Comparison of ENCODE assay signal across 20 cellular contexts in genomic region chr12:26271024-26271423, GRCh38.
DNase-seq lines count a peak whose midpoint lies in the region; ATAC-seq and TF ChIP-seq lines count a peak whose summit lies in the region.
"Had no signal": no experiment of that assay in that cellular context is flagged by ENCODE, and none has a peak within 500 bp of the region (broad histone marks: within the 10 kb centered on the region; RNA-seq: fewer than 3 reads in every experiment).

No MANE protein-coding gene starts in this region.

- no peaks in the 10 kb centered on the region for H3K9me3 ChIP-seq in Caco-2
- H3K9me3 ChIP-seq in body of pancreas, result no peaks in the 10 kb centered on the region

- DNase-seq in Caco-2 (peak in 1 of 2 experiments; percentile 28), LoVo (ENCODE audit: low spot score) (peak; percentile 42), body of pancreas (no peak), kidney tubule cell (ENCODE audit: low spot score) (peak; percentile 47), NCI-H2171 (lab: John Stamatoyannopoulos, UW) (no peak), COLO668 (lab: John Stamatoyannopoulos, UW; ENCODE audit: unreplicated experiment) (no peak)
- DNase-seq: activated CD8-positive, alpha-beta T cell treated with anti-CD3 and anti-CD28 coated beads, Interleukin-2, amount 10 ng/mL, durations not matched to agents 7 days and 5 days; activated naive CD8-positive, alpha-beta T cell treated with anti-CD3 and anti-CD28 coated beads, Interleukin-2, amount 10 ng/mL, durations not matched to agents 7 days and 5 days; activated T-cell treated with anti-CD3 and anti-CD28 coated beads, Interleukin-2, amount 50 U/mL, for 72 hours; effector CD8-positive, alpha-beta T cell; GDM1; left ventricle myocardium superior; NCI-H1092; NCI-H69; WERI-Rb-1 had no signal

- H3K4me3 ChIP-seq in Caco-2 (ENCODE audit: low read depth, low read length) (no peak overlapping the region), body of pancreas (no peak overlapping the region)
- H3K4me3 ChIP-seq: skin epidermis had no signal

- H3K36me3 ChIP-seq in Caco-2 (ENCODE audit: control insufficient read depth, insufficient read depth, low read length), result no peaks in the 10 kb centered on the region
- H3K36me3 ChIP-seq in body of pancreas (replicated peaks in 1 of 2; ENCODE audit: insufficient read depth in 1 of 2, low read depth in 2 of 2), result no peaks in the 10 kb centered on the region
- H3K36me3 ChIP-seq: WERI-Rb-1 had no signal

- intact Hi-C loops in Caco-2 (cut with micrococcal nuclease; ENCODE audit: unreplicated experiment) (no loop called here), body of pancreas (cut with DNase I) (no loop called here)

- POLR2A ChIA-PET in Caco-2 (lab: Charles Lee), result no interaction called here

- peak overlapping the region; percentile 19 for H3K27ac Mint-ChIP-seq in Caco-2 (ENCODE audit: unreplicated experiment)
- H3K27ac Mint-ChIP-seq: activated CD8-positive, alpha-beta T cell treated with anti-CD3 and anti-CD28 coated beads, Interleukin-2, amount 10 ng/mL, durations not matched to agents 7 days and 5 days; activated naive CD8-positive, alpha-beta T cell treated with anti-CD3 and anti-CD28 coated beads, Interleukin-2, amount 10 ng/mL, durations not matched to agents 7 days and 5 days; activated T-cell treated with anti-CD3 and anti-CD28 coated beads, Interleukin-2, amount 50 U/mL, for 72 hours had no signal

- peaks cover 9% of the 10 kb centered on the region for H3K36me3 Mint-ChIP-seq in Caco-2 (ENCODE audit: insufficient read depth, unreplicated experiment)
- H3K36me3 Mint-ChIP-seq: activated naive CD8-positive, alpha-beta T cell treated with anti-CD3 and anti-CD28 coated beads, Interleukin-2, amount 10 ng/mL, durations not matched to agents 7 days and 5 days had no signal

- TF ChIP-seq CTCF in Caco-2 (IDR thresholded peaks at IDR 0.05; ENCODE audit: insufficient read depth in 1 of 2, low read depth in 1 of 2, low read length in 1 of 2, severe bottlenecking in 1 of 2, unreplicated experiment in 1 of 2), result no peak
- no peak for TF ChIP-seq CTCF in body of pancreas (IDR thresholded peaks at IDR 0.05)

- no TSS peak for BruUV-seq in Caco-2 (replicated peaks; lab: Mats Ljungman, UMichigan)

- no peak overlapping the region for H3K4me3 Mint-ChIP-seq in Caco-2 (ENCODE audit: unreplicated experiment)
- H3K4me3 Mint-ChIP-seq: activated CD8-positive, alpha-beta T cell treated with anti-CD3 and anti-CD28 coated beads, Interleukin-2, amount 10 ng/mL, durations not matched to agents 7 days and 5 days; activated naive CD8-positive, alpha-beta T cell treated with anti-CD3 and anti-CD28 coated beads, Interleukin-2, amount 10 ng/mL, durations not matched to agents 7 days and 5 days; activated T-cell treated with anti-CD3 and anti-CD28 coated beads, Interleukin-2, amount 50 U/mL, for 72 hours had no signal

- no peak for TF ChIP-seq POLR2A in body of pancreas (IDR thresholded peaks at IDR 0.05)

- H3K27me3 Mint-ChIP-seq in Caco-2 (ENCODE audit: insufficient read depth, unreplicated experiment), result no peaks in the 10 kb centered on the region
- H3K27me3 Mint-ChIP-seq: IgD-negative memory B cell had no signal

- H3K4me1 Mint-ChIP-seq in Caco-2 (ENCODE audit: low read depth, unreplicated experiment), result peaks cover 30% of the 10 kb centered on the region

- 50% methylated on average over 2 of the region's 2 CpGs for WGBS in body of pancreas, 2 donors

- ATAC-seq in body of pancreas, result no peak
- no peak for ATAC-seq in HG02884 (IDR thresholded peaks at IDR 0.05; ENCODE audit: unreplicated experiment)
- ATAC-seq in GM18519 (IDR thresholded peaks at IDR 0.05; ENCODE audit: low FRiP score, unreplicated experiment), result no peak
- ATAC-seq: activated CD8-positive, alpha-beta T cell treated with anti-CD3 and anti-CD28 coated beads, Interleukin-2, amount 10 ng/mL, durations not matched to agents 7 days and 5 days; left ventricle myocardium superior had no signal

- H3K27me3 ChIP-seq in Caco-2 (replicated peaks; ENCODE audit: control insufficient read depth, insufficient read depth, low read length), result no peaks in the 10 kb centered on the region
- no peaks in the 10 kb centered on the region for H3K27me3 ChIP-seq in body of pancreas

- peaks cover 47% of the 10 kb centered on the region for H3K4me1 ChIP-seq in Caco-2
- peaks cover 35% of the 10 kb centered on the region for H3K4me1 ChIP-seq in body of pancreas

- no peaks in the 10 kb centered on the region for H3K9me3 Mint-ChIP-seq in Caco-2 (ENCODE audit: unreplicated experiment)
- H3K9me3 Mint-ChIP-seq: activated naive CD8-positive, alpha-beta T cell treated with anti-CD3 and anti-CD28 coated beads, Interleukin-2, amount 10 ng/mL, durations not matched to agents 7 days and 5 days; activated T-cell treated with anti-CD3 and anti-CD28 coated beads, Interleukin-2, amount 50 U/mL, for 72 hours; IgD-negative memory B cell had no signal

- CTCF ChIA-PET in Caco-2 (lab: Charles Lee), result no interaction called here

- peak overlapping the region in 3 of 4 donors; percentile 57 to 72 (median 71) for H3K27ac ChIP-seq in body of pancreas
- H3K27ac ChIP-seq: parathyroid adenoma, WERI-Rb-1 had no signal

Comparison
In these comparisons a context has a peak if more than half of its experiments do, and no peak if none do; other contexts are left out.
1. DNase-seq: peak in LoVo (single experiment) and kidney tubule cell (single experiment); none in body of pancreas (0 of 4), NCI-H2171 (single experiment) and COLO668 (single experiment).